ENCODE assay signal across 12 cellular contexts in the genomic region with DNA sequence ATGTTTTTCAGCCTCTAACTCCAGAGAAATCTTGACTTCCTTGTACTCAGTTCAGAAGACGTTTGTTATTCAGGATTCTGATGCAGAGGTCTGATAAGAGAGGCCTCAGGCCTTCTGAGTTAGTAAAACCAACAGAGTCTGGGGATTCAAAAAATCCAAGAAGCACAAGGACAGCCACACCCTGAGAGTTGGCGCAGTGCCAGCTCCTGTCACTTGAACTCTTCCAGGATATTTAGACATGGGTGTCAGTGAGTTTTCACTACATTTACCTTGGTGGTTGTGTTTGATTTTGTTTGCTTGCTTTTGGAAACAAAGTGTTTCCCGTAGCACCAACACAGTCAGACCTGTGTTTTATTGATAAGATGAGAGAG. TPM values are rescaled to one million over a fixed set of nuclear protein-coding genes. Genes with fewer than 3 reads are reported as not detected.
A peak's percentile ranks its signal among the peaks of the same experiment; 100 is the strongest.
DNase-seq lines count a peak whose midpoint lies in the region; ATAC-seq, FAIRE-seq and TF ChIP-seq lines count a peak whose summit lies in the region.
"Had no signal": no experiment of that assay in that cellular context is flagged by ENCODE, and none has a peak within 500 bp of the region (broad histone marks: within the 10 kb centered on the region; RNA-seq: fewer than 3 reads in every experiment).

No MANE protein-coding gene starts in this region.

- TF ChIP-seq EP300 in transverse colon (IDR thresholded peaks at IDR 0.05; ENCODE audit: low read depth) = no peak

- H3K36me3 ChIP-seq in RWPE2 (ENCODE audit: low read depth) (no peaks in the 10 kb centered on the region), left ventricle myocardium inferior (no peaks in the 10 kb centered on the region), transverse colon (no peaks in the 10 kb centered on the region)
- H3K36me3 ChIP-seq: BLaER1 treated with 17β-estradiol and CSF1 and Interleukin-3, amounts not matched to agents 10 nM and 100 nM had no signal

- DNase-seq in NCI-H510A treated with DMSO at 0.1 percent for 48 hours (lab: John Stamatoyannopoulos, UW) (peak; percentile 51), NCI-H510A (lab: John Stamatoyannopoulos, UW) (no peak), RWPE2 (ENCODE audit: low spot score) (no peak), left ventricle myocardium inferior (no peak), transverse colon (peak; percentile 52), HTR-8/SVneo (ENCODE audit: insufficient read length, low spot score) (no peak)
- DNase-seq: activated CD8-positive, alpha-beta T cell treated with anti-CD3 and anti-CD28 coated beads for 36 hours; mesendoderm had no signal

- in situ Hi-C loops in transverse colon (cut with MboI; ENCODE audit: low pct_ligation_motif_present in 1 of 4, low pct_unique_long_range_greater_than_20kb in 1 of 4, low sequenced_read_pairs in 3 of 4) = no loop called here

- H3K4me1 ChIP-seq in RWPE2 (ENCODE audit: insufficient read depth, poor library complexity, severe bottlenecking) (peaks cover 17% of the 10 kb centered on the region), left ventricle myocardium inferior (peaks cover 37% of the 10 kb centered on the region), transverse colon (peaks cover 0 to 9% (median 6%) of the 10 kb centered on the region in 4 donors)

- FAIRE-seq in HTR-8/SVneo (lab: Jason Lieb, UNC) = no peak

- WGBS in transverse colon (ENCODE audit: low coverage in 1 of 2), 2 donors = 33% methylated on average over 3 of the region's 3 CpGs; no CpG with 5 or more reads in 1 of the 2 donors

- H3K27me3 ChIP-seq in RWPE2 (ENCODE audit: insufficient read depth, poor library complexity, severe bottlenecking) (no peaks in the 10 kb centered on the region), left ventricle myocardium inferior (ENCODE audit: low read depth) (no peaks in the 10 kb centered on the region), transverse colon (no peaks in the 10 kb centered on the region)
- H3K27me3 ChIP-seq: BLaER1 treated with 17β-estradiol and CSF1 and Interleukin-3, amounts not matched to agents 10 nM and 100 nM had no signal

- intact Hi-C loops in left ventricle myocardium inferior (cut with micrococcal nuclease) (no loop called here), transverse colon (cut with DNase I; ENCODE audit: low total_unique reads) (no loop called here)

- no peak for TF ChIP-seq CTCF in RWPE2 (IDR thresholded peaks at IDR 0.05; ENCODE audit: poor library complexity, severe bottlenecking)
- TF ChIP-seq CTCF in left ventricle myocardium inferior (IDR thresholded peaks at IDR 0.05; ENCODE audit: borderline replicate concordance) = no peak
- TF ChIP-seq CTCF in transverse colon (IDR thresholded peaks at IDR 0.05) = no peak

- no peak overlapping the region for H3K4me3 ChIP-seq in RWPE2 (ENCODE audit: severe bottlenecking)
- no peak overlapping the region for H3K4me3 ChIP-seq in left ventricle myocardium inferior
- H3K4me3 ChIP-seq in transverse colon = no peak overlapping the region
- H3K4me3 ChIP-seq: BLaER1 treated with 17β-estradiol and CSF1 and Interleukin-3, amounts not matched to agents 10 nM and 100 nM had no signal

- no peak for TF ChIP-seq POLR2A in transverse colon (IDR thresholded peaks at IDR 0.05)

- ATAC-seq in RWPE2 (ENCODE audit: low read depth) = peak; percentile 29
- no peak for ATAC-seq in HG03354 (IDR thresholded peaks at IDR 0.05; ENCODE audit: poor library complexity, severe bottlenecking, unreplicated experiment)
- no peak for ATAC-seq in HG03045 (IDR thresholded peaks at IDR 0.05; ENCODE audit: unreplicated experiment)
- ATAC-seq: activated CD8-positive, alpha-beta T cell treated with anti-CD3 and anti-CD28 coated beads for 36 hours had no signal

- H3K27ac ChIP-seq in RWPE2 (ENCODE audit: poor library complexity, severe bottlenecking) (peak overlapping the region; percentile 43), left ventricle myocardium inferior (replicated peaks) (peak overlapping the region; percentile 71), transverse colon (peak overlapping the region in 1 of 4 donors; percentile 35)
- H3K27ac ChIP-seq: BLaER1 treated with 17β-estradiol and CSF1 and Interleukin-3, amounts not matched to agents 10 nM and 100 nM had no signal

- H3K9me3 ChIP-seq in RWPE2 (ENCODE audit: severe bottlenecking) (no peaks in the 10 kb centered on the region), left ventricle myocardium inferior (replicated peaks) (no peaks in the 10 kb centered on the region), transverse colon (no peaks in the 10 kb centered on the region)
- H3K9me3 ChIP-seq: BLaER1 treated with 17β-estradiol and CSF1 and Interleukin-3, amounts not matched to agents 10 nM and 100 nM had no signal

RNA-seq across cellular contexts. Expression of a gene that starts 41.6 kb away (rescaled TPM):
- total RNA-seq in left ventricle myocardium inferior (5.9 TPM), transverse colon (10 to 100 TPM in 1 of 4 donors, 1 to 10 TPM in 1, under 1 TPM in 2; 0.40 to 22.4 (median 1.2) TPM)
- total RNA-seq: SK-MEL-5 had no signal

Comparison
In these comparisons a context has a peak if more than half of its experiments do, and no peak if none do; other contexts are left out.
1. DNase-seq: peak in NCI-H510A treated with DMSO at 0.1 percent for 48 hours (single experiment) and transverse colon (single experiment); none in NCI-H510A (single experiment), RWPE2 (single experiment), left ventricle myocardium inferior (single experiment) and HTR-8/SVneo (single experiment).